Comparison of ENCODE assay signal across 21 cellular contexts in genomic region chr14:88063807-88064206, GRCh38.
"Had no signal": no experiment of that assay in that cellular context is flagged by ENCODE, and none has a peak within 500 bp of the region (broad histone marks: within the 10 kb centered on the region; RNA-seq: fewer than 3 reads in every experiment).

No MANE protein-coding gene starts in this region.

- H3K27me3 Mint-ChIP-seq: activated CD8-positive, alpha-beta memory T cell treated with anti-CD3 and anti-CD28 coated beads, Interleukin-2, amount 10 ng/mL, durations not matched to agents 7 days and 5 days; natural killer cell treated with Interleukin-12 subunit alpha and Interleukin-12 subunit beta and Interleukin-15 and Interleukin-18, amount 100 ng/mL, for 72 hours had no signal

- H3K36me3 Mint-ChIP-seq: memory B cell had no signal

- ATAC-seq: activated CD4-positive, CD25-positive, alpha-beta regulatory T cell treated with anti-CD3 and anti-CD28 coated beads, Interleukin-2, amount 50 U/mL, for 24 hours; activated CD8-positive, alpha-beta memory T cell treated with anti-CD3 and anti-CD28 coated beads, Interleukin-2, amount 10 ng/mL, durations not matched to agents 7 days and 5 days; activated naive CD4-positive, alpha-beta T cell treated with anti-CD3 and anti-CD28 coated beads, Interleukin-2, amount 50 U/mL, for 72 hours; activated T-cell treated with anti-CD3 and anti-CD28 coated beads, Interleukin-2, amount 50 U/mL, for 4 hours; body of pancreas; natural killer cell treated with Interleukin-12 subunit alpha and Interleukin-12 subunit beta and Interleukin-15 and Interleukin-18, amount 100 ng/mL, for 72 hours; right lobe of liver had no signal

- H3K4me1 ChIP-seq: body of pancreas, left ventricle myocardium inferior, prostate gland, right lobe of liver, suprapubic skin, upper lobe of left lung had no signal

- FAIRE-seq: kidney, TTC549 had no signal

- H3K27ac Mint-ChIP-seq: activated CD8-positive, alpha-beta memory T cell treated with anti-CD3 and anti-CD28 coated beads, Interleukin-2, amount 10 ng/mL, durations not matched to agents 7 days and 5 days; activated naive CD4-positive, alpha-beta T cell treated with anti-CD3 and anti-CD28 coated beads, Interleukin-2, amount 50 U/mL, for 72 hours; memory B cell; natural killer cell treated with Interleukin-12 subunit alpha and Interleukin-12 subunit beta and Interleukin-15 and Interleukin-18, amount 100 ng/mL, for 72 hours had no signal

- H3K4me3 Mint-ChIP-seq: activated CD8-positive, alpha-beta memory T cell treated with anti-CD3 and anti-CD28 coated beads, Interleukin-2, amount 10 ng/mL, durations not matched to agents 7 days and 5 days; activated T-cell treated with anti-CD3 and anti-CD28 coated beads, Interleukin-2, amount 50 U/mL, for 4 hours; central memory CD8-positive, alpha-beta T cell; memory B cell; natural killer cell treated with Interleukin-12 subunit alpha and Interleukin-12 subunit beta and Interleukin-15 and Interleukin-18, amount 100 ng/mL, for 72 hours had no signal

- H3K9me3 Mint-ChIP-seq: central memory CD8-positive, alpha-beta T cell; natural killer cell treated with Interleukin-12 subunit alpha and Interleukin-12 subunit beta and Interleukin-15 and Interleukin-18, amount 100 ng/mL, for 72 hours had no signal

- H3K36me3 ChIP-seq: left ventricle myocardium inferior, prostate gland, right lobe of liver, suprapubic skin, upper lobe of left lung had no signal

- H3K27me3 ChIP-seq: body of pancreas, right lobe of liver, suprapubic skin, upper lobe of left lung had no signal

- DNase-seq: activated CD4-positive, alpha-beta T cell treated with anti-CD3 and anti-CD28 coated beads, Interleukin-2, amount 50 U/mL, for 48 hours; activated CD8-positive, alpha-beta memory T cell treated with anti-CD3 and anti-CD28 coated beads, Interleukin-2, amount 10 ng/mL, durations not matched to agents 7 days and 5 days; activated effector memory CD4-positive, alpha-beta T cell treated with anti-CD3 and anti-CD28 coated beads, Interleukin-2, amount 50 U/mL, for 16 hours; activated T-cell treated with anti-CD3 and anti-CD28 coated beads, Interleukin-2, amount 50 U/mL, for 4 hours; amniotic stem cell; body of pancreas; cortex of kidney; effector memory CD4-positive, alpha-beta T cell; kidney; left ventricle myocardium inferior; right lobe of liver; stimulated activated naive CD4-positive, alpha-beta T cell treated with Interleukin-2 at 50 U/mL for 16 hours; upper lobe of left lung had no signal

- H3K9me3 ChIP-seq: body of pancreas, left ventricle myocardium inferior, prostate gland, right lobe of liver, suprapubic skin, upper lobe of left lung had no signal

- H3K4me3 ChIP-seq: body of pancreas, left ventricle myocardium inferior, prostate gland, right lobe of liver, suprapubic skin, upper lobe of left lung had no signal

- H3K4me1 Mint-ChIP-seq: activated CD8-positive, alpha-beta memory T cell treated with anti-CD3 and anti-CD28 coated beads, Interleukin-2, amount 10 ng/mL, durations not matched to agents 7 days and 5 days; central memory CD8-positive, alpha-beta T cell; memory B cell had no signal

- H3K27ac ChIP-seq: body of pancreas, left ventricle myocardium inferior, prostate gland, right lobe of liver, suprapubic skin, upper lobe of left lung had no signal
